Comparison of ENCODE assay signal across 1 cellular context in the genomic region with DNA sequence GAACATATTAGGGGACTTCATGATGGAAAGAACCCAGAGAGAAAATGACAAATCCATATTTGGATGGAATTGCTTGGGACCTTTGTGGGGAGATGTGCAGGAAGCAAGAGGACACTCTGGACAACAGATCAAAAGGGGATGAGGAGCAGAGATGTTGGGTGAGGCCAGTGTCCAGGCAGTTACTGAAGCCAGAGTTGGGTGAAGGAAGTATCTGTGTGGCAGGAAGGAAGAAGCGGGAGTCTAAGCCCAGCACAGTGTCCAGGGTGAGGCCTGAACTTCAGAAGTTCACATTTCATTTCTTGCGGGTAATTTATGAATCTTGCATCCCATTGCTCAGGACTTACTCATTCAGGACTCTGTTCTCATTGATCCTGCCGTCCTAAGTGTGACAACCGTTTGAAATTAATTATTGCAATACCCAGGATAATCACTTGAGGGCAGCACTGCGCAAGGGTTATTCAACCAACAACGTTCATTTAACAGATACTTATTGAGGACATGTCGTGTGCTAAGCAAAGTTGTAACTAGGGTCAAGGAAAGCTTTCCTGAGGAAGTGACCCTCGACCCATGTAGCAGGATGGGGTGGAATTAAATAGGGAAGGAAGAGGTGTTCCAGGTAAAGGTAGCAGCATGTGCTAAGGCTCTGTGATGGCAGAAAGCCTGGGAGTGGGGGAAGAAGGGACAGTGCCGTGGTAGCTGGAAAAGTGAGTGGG.
TF ChIP-seq lines count a peak whose summit lies in the region.

No MANE protein-coding gene starts in this region.

TF ChIP-seq in H1, 55 proteins besides CTCF, POLR2A, EP300 and RAD21 (continued from another document):
- no peak for TF ChIP-seq USF2 (IDR thresholded peaks at IDR 0.05; ENCODE audit: low read length)
- TF ChIP-seq GTF2F1 (IDR thresholded peaks at IDR 0.05; ENCODE audit: borderline replicate concordance, low read depth, low read length), result no peak
- TF ChIP-seq SAP30 (IDR thresholded peaks at IDR 0.05; ENCODE audit: insufficient read depth, insufficient replicate concordance, low read length), result no peak
- TF ChIP-seq TCF12 (IDR thresholded peaks at IDR 0.05; ENCODE audit: low read depth, low read length), result no peak
- TF ChIP-seq MAFK (IDR thresholded peaks at IDR 0.05; ENCODE audit: low read depth, low read length), result no peak
